In the genomic region with DNA sequence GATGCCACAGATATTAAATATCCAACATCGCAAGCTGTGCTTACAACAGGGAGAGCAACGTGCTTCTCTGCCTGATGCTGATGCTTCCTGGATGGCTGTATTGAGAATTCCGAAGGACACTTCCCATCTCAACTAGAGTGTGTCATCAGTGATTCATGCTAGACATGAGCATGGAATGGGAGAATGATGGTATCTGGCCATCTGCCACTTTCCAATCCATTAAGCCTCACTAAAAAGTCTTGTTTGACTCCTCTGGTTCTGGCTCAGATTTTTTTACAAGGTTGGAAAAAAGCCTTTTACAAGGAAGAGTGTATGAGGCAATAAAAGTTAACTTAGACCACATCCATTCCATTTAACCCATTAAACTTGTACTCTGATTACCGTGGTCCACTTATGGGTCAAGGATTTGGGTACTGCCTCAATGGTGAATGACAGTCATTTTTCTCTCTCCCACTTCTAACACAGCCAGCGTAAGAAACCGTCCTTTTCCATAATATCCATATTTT, we compare ENCODE assay signal across 11 cellular contexts.
DNase-seq lines count a peak whose midpoint lies in the region; ATAC-seq, FAIRE-seq and TF ChIP-seq lines count a peak whose summit lies in the region.
"Had no signal": no experiment of that assay in that cellular context is flagged by ENCODE, and none has a peak within 500 bp of the region (broad histone marks: within the 10 kb centered on the region; RNA-seq: fewer than 3 reads in every experiment).

No MANE protein-coding gene starts in this region.

- no peaks in the 10 kb centered on the region for H4K20me1 ChIP-seq in HepG2 (ENCODE audit: insufficient read depth, low read length)

- H3K4me3 ChIP-seq in AG09309 (ENCODE audit: control insufficient read depth, low read depth, low read length) (no peak overlapping the region), bronchial epithelial cell (ENCODE audit: low read depth, low read length) (no peak overlapping the region), HepG2 (replicated peaks in 1 of 3; ENCODE audit: insufficient read depth in 1 of 3, low read depth in 2 of 3, low read length in 3 of 3) (no peak overlapping the region), endodermal cell (ENCODE audit: low read length) (no peak overlapping the region)
- H3K4me3 ChIP-seq: heart right ventricle had no signal

- no peaks in the 10 kb centered on the region for H3K27me3 ChIP-seq in bronchial epithelial cell (ENCODE audit: control insufficient read depth, insufficient read depth, low read length)
- H3K27me3 ChIP-seq in HepG2 (ENCODE audit: control insufficient read depth in 1 of 2, insufficient read depth in 2 of 2, low read length in 2 of 2) = peaks cover 4 to 20% of the 10 kb centered on the region in 2 experiments; a peak in 3 of 5 replicates
- no peaks in the 10 kb centered on the region for H3K27me3 ChIP-seq in endodermal cell (ENCODE audit: control insufficient read depth, insufficient read depth, low read length, poor library complexity, severe bottlenecking)
- H3K27me3 ChIP-seq: heart right ventricle had no signal

- intact Hi-C loops in HepG2 (cut with micrococcal nuclease; ENCODE audit: unreplicated experiment) = no loop called here

- no peaks in the 10 kb centered on the region for H3K79me2 ChIP-seq in HepG2 (ENCODE audit: insufficient read depth, low read length)

- H3K27ac ChIP-seq in HepG2 (ENCODE audit: extremely low read length, insufficient read depth, low read length) (no peak overlapping the region), endodermal cell (ENCODE audit: low read depth, low read length) (no peak overlapping the region)
- H3K27ac ChIP-seq: KMS-11 had no signal

- no peak for TF ChIP-seq RAD21 in HepG2 (CRISPR knock-in tag; IDR thresholded peaks at IDR 0.05)

- no peaks in the 10 kb centered on the region for H3K27me3 Mint-ChIP-seq in endodermal cell (ENCODE audit: insufficient read depth)

- peak; percentile 42 for FAIRE-seq in HTR-8/SVneo (lab: Jason Lieb, UNC)
- FAIRE-seq in bronchial epithelial cell (lab: Jason Lieb, UNC) = no peak
- peak; percentile 37 for FAIRE-seq in HepG2 (lab: Jason Lieb, UNC)

- H2AFZ ChIP-seq in HepG2 (ENCODE audit: low read length) = no peak overlapping the region

- in situ Hi-C loops in HepG2 (cut with HindIII; ENCODE audit: extremely low pct_ligation_motif_present, low pct_unique_long_range_greater_than_20kb) = no loop called here

- TF ChIP-seq EP300 in HepG2 (IDR thresholded peaks at IDR 0.05; ENCODE audit: low read depth in 2 of 2, low read length in 2 of 2) (no peak), HepG2 (CRISPR knock-in tag; IDR thresholded peaks at IDR 0.05; ENCODE audit: borderline replicate concordance) (no peak)

- CTCF ChIA-PET in HepG2 (lab: Yijun Ruan, JAX; ENCODE audit: low intra/inter-chr PET ratio, low total read pairs) = no interaction called here

- H3K9me3 Mint-ChIP-seq in endodermal cell = peaks cover 2% of the 10 kb centered on the region

- no TSS peak for BruUV-seq in HepG2 (replicated peaks; lab: Mats Ljungman, UMichigan)

- ATAC-seq in HepG2 (no peak), HG03139 (IDR thresholded peaks at IDR 0.05; ENCODE audit: unreplicated experiment) (no peak)

- DNase-seq in AG09309 (ENCODE audit: low read depth) (peak; percentile 100), HTR-8/SVneo (ENCODE audit: insufficient read length, low spot score) (peak; percentile 82), bronchial epithelial cell (ENCODE audit: low read depth) (peak; percentile 90), HepG2 (ENCODE audit: low spot score) (no peak), endodermal cell (no peak)
- no peak for DNase-seq in stimulated activated CD8-positive, alpha-beta memory T cell treated with anti-CD3 and anti-CD28 coated beads, Interleukin-4, amount 100 ng/mL, for 48 hours
- DNase-seq in stimulated activated CD4-positive, alpha-beta T cell treated with anti-CD3 and anti-CD28 coated beads, Interleukin-1b, Interleukin-23, amount 100 ng/mL, for 48 hours = no peak
- DNase-seq: activated CD4-positive, alpha-beta T cell treated with anti-CD3 and anti-CD28 coated beads for 4 hours; heart right ventricle had no signal

- POLR2A ChIA-PET in HepG2 (lab: Yijun Ruan, JAX) = no interaction called here

- TF ChIP-seq POLR2A in HepG2 (IDR thresholded peaks at IDR 0.05; ENCODE audit: insufficient read depth in 1 of 2, low read depth in 2 of 2, low read length in 2 of 2) = no peak

- H3K36me3 Mint-ChIP-seq in endodermal cell (ENCODE audit: low read depth) = no peaks in the 10 kb centered on the region

- WGBS in HepG2 (ENCODE audit: low lambda C conversion rate) = 52% methylated on average over 6 of the region's 6 CpGs
- WGBS in endodermal cell (ENCODE audit: insufficient coverage in 1 of 2, insufficient read length in 1 of 2), 2 experiments = 88 to 94% methylated on average over 5 to 6 of the region's 6 CpGs

- no peaks in the 10 kb centered on the region for H3K36me3 ChIP-seq in bronchial epithelial cell (ENCODE audit: control insufficient read depth, insufficient read depth, low read length)
- no peaks in the 10 kb centered on the region for H3K36me3 ChIP-seq in HepG2 (replicated peaks in 1 of 2; ENCODE audit: control insufficient read depth in 1 of 2, insufficient read depth in 2 of 2, low read length in 2 of 2)
- no peaks in the 10 kb centered on the region for H3K36me3 ChIP-seq in endodermal cell (ENCODE audit: control insufficient read depth, insufficient read depth, low read length)
- H3K36me3 ChIP-seq: heart right ventricle had no signal

- peaks cover 16% of the 10 kb centered on the region for H3K4me1 Mint-ChIP-seq in endodermal cell

- H3K9me3 ChIP-seq in HepG2 (ENCODE audit: low read length) = no peaks in the 10 kb centered on the region
- H3K9me3 ChIP-seq in endodermal cell (ENCODE audit: control insufficient read depth, low read length) = no peaks in the 10 kb centered on the region
- H3K9me3 ChIP-seq: heart right ventricle had no signal

- no peak overlapping the region for H3K4me3 Mint-ChIP-seq in endodermal cell

- TF ChIP-seq CTCF in AG09309 (IDR thresholded peaks at IDR 0.05; ENCODE audit: control insufficient read depth, insufficient read depth, low read depth, low read length, missing control alignments) (no peak), bronchial epithelial cell (IDR thresholded peaks at IDR 0.05; ENCODE audit: insufficient read depth, low read length, severe bottlenecking) (no peak), HepG2 (CRISPR knock-in tag; IDR thresholded peaks at IDR 0.05) (no peak), endodermal cell (conservative IDR thresholded peaks at IDR 0.05) (no peak)

- H3K4me2 ChIP-seq in HepG2 (ENCODE audit: low read depth, low read length) = no peak overlapping the region
- H3K4me2 ChIP-seq: KMS-11 had no signal

- H3K4me1 ChIP-seq in HepG2 (ENCODE audit: insufficient read depth, low read length) = no peaks in the 10 kb centered on the region
- peaks cover 7% of the 10 kb centered on the region for H3K4me1 ChIP-seq in endodermal cell (ENCODE audit: control insufficient read depth, insufficient read depth, low read length)

- no peak overlapping the region for H3K27ac Mint-ChIP-seq in endodermal cell

- H3K9ac ChIP-seq in HepG2 (ENCODE audit: insufficient read depth, low read depth, low read length) (no peak overlapping the region), endodermal cell (ENCODE audit: extremely low read depth, low read length, poor library complexity, severe bottlenecking) (no peak overlapping the region)
- H3K9ac ChIP-seq: KMS-11 had no signal

TF ChIP-seq in HepG2, 621 proteins besides CTCF, POLR2A, EP300 and RAD21 (continues in another document):
- TF ChIP-seq ZGPAT (CRISPR knock-in tag; IDR thresholded peaks at IDR 0.05) (no peak), E2F2 (CRISPR knock-in tag; IDR thresholded peaks at IDR 0.05; ENCODE audit: borderline replicate concordance) (no peak), HMG20A (CRISPR knock-in tag; IDR thresholded peaks at IDR 0.05; ENCODE audit: borderline replicate concordance) (no peak), KMT2A (CRISPR knock-in tag; IDR thresholded peaks at IDR 0.05) (no peak), HDAC6 (IDR thresholded peaks at IDR 0.05; ENCODE audit: low read depth, low read length) (no peak), RFX1 (IDR thresholded peaks at IDR 0.05) (no peak)
- TF ChIP-seq, protein P1, sequence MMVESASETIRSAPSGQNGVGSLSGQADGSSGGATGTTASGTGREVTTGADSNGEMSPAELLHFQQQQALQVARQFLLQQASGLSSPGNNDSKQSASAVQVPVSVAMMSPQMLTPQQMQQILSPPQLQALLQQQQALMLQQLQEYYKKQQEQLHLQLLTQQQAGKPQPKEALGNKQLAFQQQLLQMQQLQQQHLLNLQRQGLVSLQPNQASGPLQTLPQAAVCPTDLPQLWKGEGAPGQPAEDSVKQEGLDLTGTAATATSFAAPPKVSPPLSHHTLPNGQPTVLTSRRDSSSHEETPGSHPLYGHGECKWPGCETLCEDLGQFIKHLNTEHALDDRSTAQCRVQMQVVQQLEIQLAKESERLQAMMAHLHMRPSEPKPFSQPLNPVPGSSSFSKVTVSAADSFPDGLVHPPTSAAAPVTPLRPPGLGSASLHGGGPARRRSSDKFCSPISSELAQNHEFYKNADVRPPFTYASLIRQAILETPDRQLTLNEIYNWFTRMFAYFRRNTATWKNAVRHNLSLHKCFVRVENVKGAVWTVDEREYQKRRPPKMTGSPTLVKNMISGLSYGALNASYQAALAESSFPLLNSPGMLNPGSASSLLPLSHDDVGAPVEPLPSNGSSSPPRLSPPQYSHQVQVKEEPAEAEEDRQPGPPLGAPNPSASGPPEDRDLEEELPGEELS (CRISPR knock-in tag; IDR thresholded peaks at IDR 0.05) = no peak

Comparison
In these comparisons a context has a peak if more than half of its experiments do, and no peak if none do; other contexts are left out.
1. DNase-seq: peak in AG09309 (single experiment), HTR-8/SVneo (single experiment) and bronchial epithelial cell (single experiment); none in HepG2 (single experiment), stimulated activated CD8-positive, alpha-beta memory T cell treated with anti-CD3 and anti-CD28 coated beads, Interleukin-4, amount 100 ng/mL, for 48 hours (single experiment), stimulated activated CD4-positive, alpha-beta T cell treated with anti-CD3 and anti-CD28 coated beads, Interleukin-1b, Interleukin-23, amount 100 ng/mL, for 48 hours (single experiment) and endodermal cell (single experiment).